ENCODE assay signal across 35 cellular contexts in the genomic region with DNA sequence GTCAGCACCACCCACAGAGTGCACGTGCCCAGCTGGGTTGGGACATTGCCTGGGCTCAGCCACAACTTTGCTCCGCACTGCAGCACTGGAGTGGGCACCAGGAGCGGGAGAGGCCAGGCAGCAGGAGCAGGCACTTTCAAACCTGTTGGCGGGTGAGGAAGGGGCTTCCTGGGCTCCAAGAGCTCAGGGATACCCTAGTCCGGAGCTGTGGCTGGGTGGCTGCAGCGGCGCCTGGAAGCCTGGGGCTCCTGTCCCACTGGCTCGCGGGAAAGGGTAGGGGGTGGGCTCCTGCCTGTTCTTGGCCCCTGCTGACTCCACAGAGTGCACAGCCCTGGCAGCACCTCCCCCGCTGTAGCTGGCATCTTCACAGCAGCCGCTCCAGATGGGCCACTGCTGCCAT.
"Had no signal": no experiment of that assay in that cellular context is flagged by ENCODE, and none has a peak within 500 bp of the region (broad histone marks: within the 10 kb centered on the region; RNA-seq: fewer than 3 reads in every experiment).

No MANE protein-coding gene starts in this region.

- H3K9me3 ChIP-seq: adrenal gland, body of pancreas, breast epithelium had no signal

- H3K27me3 Mint-ChIP-seq: activated B cell treated with CpG ODN at 0.5 μM for 24 hours; activated CD8-positive, alpha-beta T cell treated with anti-CD3 and anti-CD28 coated beads for 36 hours; activated naive CD8-positive, alpha-beta T cell treated with anti-CD3 and anti-CD28 coated beads for 36 hours had no signal

- H3K27ac Mint-ChIP-seq: activated B cell treated with CpG ODN at 0.5 μM for 24 hours; activated CD4-positive, alpha-beta memory T cell treated with anti-CD3 and anti-CD28 coated beads for 36 hours; activated CD4-positive, alpha-beta T cell treated with anti-CD3 and anti-CD28 coated beads, Interleukin-2, amount 10 ng/mL, durations not matched to agents 24 days and 14 days; activated CD8-positive, alpha-beta T cell treated with anti-CD3 and anti-CD28 coated beads for 36 hours; activated naive CD4-positive, alpha-beta T cell treated with anti-CD3 and anti-CD28 coated beads for 36 hours; activated naive CD4-positive, alpha-beta T cell treated with anti-CD3 and anti-CD28 coated beads, Interleukin-2, amount 50 U/mL, for 72 hours; activated naive CD8-positive, alpha-beta T cell treated with anti-CD3 and anti-CD28 coated beads for 36 hours; activated T-cell treated with anti-CD3 and anti-CD28 coated beads, Interleukin-2, amount 50 U/mL, for 72 hours; activated T-helper 1 cell treated with anti-CD3 and anti-CD28 coated beads, Interleukin-12 subunit alpha, Interleukin-12 subunit beta, Interleukin-2, Interleukin-4 antibody, amounts not matched to agents 30 ng/mL and 10 ng/mL and 1 ng/mL, durations not matched to agents 14 hours and 24 hours and 36 hours; activated T-helper 17 cell treated with anti-CD3 and anti-CD28 coated beads, Interleukin-2, amount 50 U/mL, for 72 hours; T-helper 1 cell treated with Interleukin-12 subunit alpha and Interleukin-12 subunit beta and Interleukin-4 antibody, amounts not matched to agents 30 μg/mL and 1 μg/mL, for 36 hours; T-helper 2 cell treated with Interferon-gamma antibody and Interleukin-4, amounts not matched to agents 5 μg/mL and 100 μg/mL, for 36 hours had no signal

- FAIRE-seq: astrocyte had no signal

- H3K4me3 ChIP-seq: adrenal gland, body of pancreas, breast epithelium had no signal

- ATAC-seq: activated CD8-positive, alpha-beta T cell treated with anti-CD3 and anti-CD28 coated beads for 36 hours; activated naive CD4-positive, alpha-beta T cell treated with anti-CD3 and anti-CD28 coated beads, Interleukin-2, amount 50 U/mL, for 72 hours; activated T-cell treated with anti-CD3 and anti-CD28 coated beads, Interleukin-2, amount 50 U/mL, for 4 hours; activated T-cell treated with anti-CD3 and anti-CD28 coated beads, Interleukin-2, amount 50 U/mL, for 72 hours; activated T-helper 17 cell treated with anti-CD3 and anti-CD28 coated beads, Interleukin-2, amount 50 U/mL, for 72 hours; body of pancreas had no signal

- H3K27me3 ChIP-seq: adrenal gland, body of pancreas, brain microvascular endothelial cell, breast epithelium had no signal

- H3K4me1 ChIP-seq: adrenal gland, body of pancreas, breast epithelium had no signal

- H3K36me3 Mint-ChIP-seq: activated CD4-positive, alpha-beta memory T cell treated with anti-CD3 and anti-CD28 coated beads for 36 hours; activated naive CD4-positive, alpha-beta T cell treated with anti-CD3 and anti-CD28 coated beads, Interleukin-2, amount 50 U/mL, for 72 hours; activated naive CD8-positive, alpha-beta T cell treated with anti-CD3 and anti-CD28 coated beads for 36 hours had no signal

- H3K27ac ChIP-seq: adrenal gland, body of pancreas, brain microvascular endothelial cell, breast epithelium, WERI-Rb-1 had no signal

- H3K4me1 Mint-ChIP-seq: activated B cell treated with CpG ODN at 0.5 μM for 24 hours; activated CD4-positive, alpha-beta T cell treated with anti-CD3 and anti-CD28 coated beads, Interleukin-2, amount 10 ng/mL, durations not matched to agents 24 days and 14 days; activated naive CD8-positive, alpha-beta T cell treated with anti-CD3 and anti-CD28 coated beads for 36 hours; activated T-helper 17 cell treated with anti-CD3 and anti-CD28 coated beads, Interleukin-2, amount 50 U/mL, for 72 hours had no signal

- H3K4me3 Mint-ChIP-seq: activated B cell treated with CpG ODN at 0.5 μM for 24 hours; activated CD4-positive, alpha-beta memory T cell treated with anti-CD3 and anti-CD28 coated beads for 36 hours; activated CD4-positive, alpha-beta T cell treated with anti-CD3 and anti-CD28 coated beads, Interleukin-2, amount 10 ng/mL, durations not matched to agents 24 days and 14 days; activated CD8-positive, alpha-beta T cell treated with anti-CD3 and anti-CD28 coated beads for 36 hours; activated naive CD4-positive, alpha-beta T cell treated with anti-CD3 and anti-CD28 coated beads for 36 hours; activated naive CD8-positive, alpha-beta T cell treated with anti-CD3 and anti-CD28 coated beads for 36 hours; activated T-cell treated with anti-CD3 and anti-CD28 coated beads, Interleukin-2, amount 50 U/mL, for 4 hours; activated T-cell treated with anti-CD3 and anti-CD28 coated beads, Interleukin-2, amount 50 U/mL, for 72 hours; activated T-helper 1 cell treated with anti-CD3 and anti-CD28 coated beads, Interleukin-12 subunit alpha, Interleukin-12 subunit beta, Interleukin-2, Interleukin-4 antibody, amounts not matched to agents 30 ng/mL and 10 ng/mL and 1 ng/mL, durations not matched to agents 14 hours and 24 hours and 36 hours; activated T-helper 17 cell treated with anti-CD3 and anti-CD28 coated beads, Interleukin-2, amount 50 U/mL, for 72 hours; T-helper 1 cell treated with Interleukin-12 subunit alpha and Interleukin-12 subunit beta and Interleukin-4 antibody, amounts not matched to agents 30 μg/mL and 1 μg/mL, for 36 hours; T-helper 2 cell treated with Interferon-gamma antibody and Interleukin-4, amounts not matched to agents 5 μg/mL and 100 μg/mL, for 36 hours had no signal

- H3K9me3 Mint-ChIP-seq: activated B cell treated with CpG ODN at 0.5 μM for 24 hours; activated CD4-positive, alpha-beta memory T cell treated with anti-CD3 and anti-CD28 coated beads for 36 hours; activated CD4-positive, alpha-beta T cell treated with anti-CD3 and anti-CD28 coated beads, Interleukin-2, amount 10 ng/mL, durations not matched to agents 24 days and 14 days; activated CD8-positive, alpha-beta T cell treated with anti-CD3 and anti-CD28 coated beads for 36 hours; activated naive CD4-positive, alpha-beta T cell treated with anti-CD3 and anti-CD28 coated beads for 36 hours; activated naive CD4-positive, alpha-beta T cell treated with anti-CD3 and anti-CD28 coated beads, Interleukin-2, amount 50 U/mL, for 72 hours; activated naive CD8-positive, alpha-beta T cell treated with anti-CD3 and anti-CD28 coated beads for 36 hours; activated T-cell treated with anti-CD3 and anti-CD28 coated beads, Interleukin-2, amount 50 U/mL, for 4 hours; activated T-cell treated with anti-CD3 and anti-CD28 coated beads, Interleukin-2, amount 50 U/mL, for 72 hours; activated T-helper 1 cell treated with anti-CD3 and anti-CD28 coated beads, Interleukin-12 subunit alpha, Interleukin-12 subunit beta, Interleukin-2, Interleukin-4 antibody, amounts not matched to agents 30 ng/mL and 10 ng/mL and 1 ng/mL, durations not matched to agents 14 hours and 24 hours and 36 hours; activated T-helper 17 cell treated with anti-CD3 and anti-CD28 coated beads, Interleukin-2, amount 50 U/mL, for 72 hours; T-helper 1 cell treated with Interleukin-12 subunit alpha and Interleukin-12 subunit beta and Interleukin-4 antibody, amounts not matched to agents 30 μg/mL and 1 μg/mL, for 36 hours; T-helper 2 cell treated with Interferon-gamma antibody and Interleukin-4, amounts not matched to agents 5 μg/mL and 100 μg/mL, for 36 hours had no signal

- H3K36me3 ChIP-seq: adrenal gland, brain microvascular endothelial cell, breast epithelium, WERI-Rb-1 had no signal

- DNase-seq: activated B cell treated with CpG ODN at 0.5 μM for 24 hours; activated CD4-positive, alpha-beta memory T cell treated with anti-CD3 and anti-CD28 coated beads for 36 hours; activated CD4-positive, alpha-beta T cell treated with anti-CD3 and anti-CD28 coated beads for 4 hours; activated CD4-positive, alpha-beta T cell treated with anti-CD3 and anti-CD28 coated beads, Interleukin-2, amount 10 ng/mL, durations not matched to agents 24 days and 14 days; activated CD4-positive, alpha-beta T cell treated with anti-CD3 and anti-CD28 coated beads, Interleukin-2, amount 50 U/mL, for 1 hour; activated CD4-positive, alpha-beta T cell treated with anti-CD3 and anti-CD28 coated beads, Interleukin-2, amount 50 U/mL, for 4 hours; activated CD4-positive, CD25-positive, alpha-beta regulatory T cell treated with anti-CD3 and anti-CD28 coated beads, Interleukin-2, amount 50 U/mL, for 72 hours; activated CD8-positive, alpha-beta memory T cell treated with anti-CD3 and anti-CD28 coated beads, Interleukin-2, amount 50 U/mL, for 4 hours; activated CD8-positive, alpha-beta T cell treated with anti-CD3 and anti-CD28 coated beads for 36 hours; activated effector memory CD4-positive, alpha-beta T cell treated with anti-CD3 and anti-CD28 coated beads, Interleukin-2, amount 50 U/mL, for 16 hours; activated gamma-delta T cell treated with Interleukin-2 at 50 U/mL for 16 hours; activated naive CD4-positive, alpha-beta T cell; activated naive CD4-positive, alpha-beta T cell treated with anti-CD3 and anti-CD28 coated beads for 36 hours; activated naive CD4-positive, alpha-beta T cell treated with anti-CD3 and anti-CD28 coated beads, Interleukin-2, amount 50 U/mL, for 16 hours; activated naive CD8-positive, alpha-beta T cell treated with anti-CD3 and anti-CD28 coated beads for 36 hours; activated T-cell treated with anti-CD3 and anti-CD28 coated beads for 4 hours; activated T-cell treated with anti-CD3 and anti-CD28 coated beads, Interleukin-2, amount 50 U/mL, for 1 hour; activated T-cell treated with anti-CD3 and anti-CD28 coated beads, Interleukin-2, amount 50 U/mL, for 4 hours; activated T-cell treated with anti-CD3 and anti-CD28 coated beads, Interleukin-2, amount 50 U/mL, for 72 hours; adrenal gland; amniotic stem cell; body of pancreas; brain microvascular endothelial cell; central memory CD4-positive, alpha-beta T cell; T-helper 1 cell; T-helper 2 cell; T-helper 9 cell; WERI-Rb-1 had no signal
